8 cellular contexts compared by ENCODE assay signal in genomic region chr9:133534346-133535284, GRCh38. TPM values are rescaled to one million over a fixed set of nuclear protein-coding genes. Genes with fewer than 3 reads are reported as not detected.
DNase-seq lines count a peak whose midpoint lies in the region; ATAC-seq and TF ChIP-seq lines count a peak whose summit lies in the region.

Gene ADAMTSL2 (plus strand): TSS chr9:133534704. CDS start chr9:133536713, 2,009 bp downstream.

- no peaks in the 10 kb centered on the region for H3K36me3 ChIP-seq in BE2C
- H3K36me3 ChIP-seq in MG63: no peaks in the 10 kb centered on the region
- no peaks in the 10 kb centered on the region for H3K36me3 ChIP-seq in neuron (ENCODE audit: insufficient read depth, low read length)

- H3K4me3 Mint-ChIP-seq in type B pancreatic cell: peak within 1 kb of the TSS; percentile 39

- TF ChIP-seq CTCF in BE2C (IDR thresholded peaks at IDR 0.05; ENCODE audit: low read depth, low read length) (no peak), foreskin fibroblast (IDR thresholded peaks at IDR 0.05; ENCODE audit: low read depth, low read length) (no peak), type B pancreatic cell (conservative IDR thresholded peaks at IDR 0.05) (no peak)

- H3K36me3 Mint-ChIP-seq in type B pancreatic cell: no peaks in the 10 kb centered on the region

- DNase-seq in BE2C: peak; percentile 94
- DNase-seq in MG63: peak; percentile 72
- peak; percentile 18 for DNase-seq in activated CD8-positive, alpha-beta memory T cell treated with anti-CD3 and anti-CD28 coated beads, Interleukin-2, amount 50 U/mL, for 1 hour (ENCODE audit: extremely low read depth)
- peak; percentile 40 to 80 for DNase-seq in foreskin fibroblast
- no peak for DNase-seq in type B pancreatic cell (ENCODE audit: extremely low spot score, unreplicated experiment)

- peaks cover 14% of the 10 kb centered on the region for H3K27me3 Mint-ChIP-seq in type B pancreatic cell

- H3K9me3 ChIP-seq in BE2C (no peaks in the 10 kb centered on the region), MG63 (no peaks in the 10 kb centered on the region), neuron (ENCODE audit: low read length) (no peaks in the 10 kb centered on the region)

- ATAC-seq in HG02973 (IDR thresholded peaks at IDR 0.05; ENCODE audit: unreplicated experiment) (no peak), GM18519 (IDR thresholded peaks at IDR 0.05; ENCODE audit: low FRiP score, unreplicated experiment) (no peak)

- H3K4me1 ChIP-seq in BE2C (peaks cover 31% of the 10 kb centered on the region), neuron (ENCODE audit: insufficient read depth, low read length) (peaks cover 16% of the 10 kb centered on the region)

- H2AFZ ChIP-seq in neuron (ENCODE audit: low read depth, low read length): no peak within 1 kb of the TSS

- H3K27me3 ChIP-seq in BE2C: no peaks in the 10 kb centered on the region
- no peaks in the 10 kb centered on the region for H3K27me3 ChIP-seq in MG63
- H3K27me3 ChIP-seq in neuron (ENCODE audit: insufficient read depth, low read length): peaks cover 49% of the 10 kb centered on the region

- H3K4me1 Mint-ChIP-seq in type B pancreatic cell (ENCODE audit: unreplicated experiment): peaks cover 6% of the 10 kb centered on the region

- H3K4me3 ChIP-seq in BE2C (ENCODE audit: low read depth, low read length): peak within 1 kb of the TSS; percentile 58
- H3K4me3 ChIP-seq in MG63: no peak within 1 kb of the TSS
- H3K4me3 ChIP-seq in foreskin fibroblast (ENCODE audit: low read depth in 1 of 2, low read length in 2 of 2): no peak within 1 kb of the TSS
- peak within 1 kb of the TSS; percentile 24 for H3K4me3 ChIP-seq in neuron (ENCODE audit: low read length)

- H3K27ac Mint-ChIP-seq in type B pancreatic cell: no peak within 1 kb of the TSS

- H3K9me3 Mint-ChIP-seq in type B pancreatic cell: no peaks in the 10 kb centered on the region

RNA-seq across cellular contexts. Expression of gene ADAMTSL2, which starts in this region (rescaled TPM):
- polyA plus RNA-seq in BE2C (2012; ENCODE audit: insufficient read depth, insufficient read length, low read depth): 26.1 TPM
- total RNA-seq in MG63 (2014; rRNA removed; shearing (Covaris generic); ENCODE audit: low replicate concordance): 0.10 and 0.72 TPM in 2 replicates
- 0.57 and 0.65 TPM in 2 replicates for total RNA-seq in type B pancreatic cell (ENCODE audit: low replicate concordance)

Comparison
In these comparisons a context has a peak if more than half of its experiments do, and no peak if none do; other contexts are left out.
1. Peak in DNase-seq in MG63; RNA of the gene not detected or under 1 TPM.
2. H3K4me3 ChIP-seq: peak in BE2C (single experiment) and neuron (single experiment); none in MG63 (single experiment) and foreskin fibroblast (0 of 2).